Comparison of ENCODE assay signal across 12 cellular contexts in the genomic region with DNA sequence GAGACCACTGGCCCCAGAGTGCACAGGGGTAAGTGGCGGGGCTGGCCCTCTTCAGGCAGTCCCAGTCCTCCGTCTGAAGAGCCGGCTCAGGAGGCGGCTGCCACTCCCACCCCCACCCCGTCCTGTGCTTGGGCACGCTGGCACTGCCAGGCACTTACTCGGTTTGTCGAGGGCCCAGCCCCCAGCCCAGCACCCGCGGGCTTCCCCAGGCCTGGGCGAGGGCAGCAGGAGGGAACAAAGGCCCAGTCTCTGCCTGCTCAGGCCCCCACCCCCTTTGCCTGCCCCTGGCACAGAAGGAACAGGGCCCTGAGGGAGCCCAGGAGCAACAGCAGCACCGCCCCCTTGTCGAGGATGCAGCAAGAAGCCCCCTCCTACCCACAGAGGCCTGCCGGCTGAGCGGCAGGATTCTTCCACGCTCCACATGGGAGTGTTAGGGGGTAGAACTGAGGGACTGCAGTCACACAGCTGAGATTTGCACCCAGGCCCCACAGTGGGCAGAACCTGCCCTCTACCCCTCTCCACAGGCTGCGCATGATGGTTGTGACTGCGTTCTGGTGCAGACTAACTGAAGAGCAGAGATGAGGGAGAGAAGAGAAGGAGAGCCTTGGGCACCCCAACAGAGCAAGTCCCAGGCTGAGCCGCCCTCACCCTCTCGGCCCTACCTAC. TPM values are rescaled to one million over a fixed set of nuclear protein-coding genes. Genes with fewer than 3 reads are reported as not detected.
DNase-seq lines count a peak whose midpoint lies in the region; ATAC-seq and TF ChIP-seq lines count a peak whose summit lies in the region.
"Had no signal": no experiment of that assay in that cellular context is flagged by ENCODE, and none has a peak within 500 bp of the region (broad histone marks: within the 10 kb centered on the region; RNA-seq: fewer than 3 reads in every experiment).

No MANE protein-coding gene starts in this region.

- peak in 12 of 14 donors; percentile 49 to 94 (median 84) for DNase-seq in C1 segment of cervical spinal cord (lab: John Stamatoyannopoulos, UW)
- DNase-seq in amniotic epithelial cell (ENCODE audit: low read depth) = peak; percentile 43
- no peak for DNase-seq in heart right ventricle
- DNase-seq in putamen (ENCODE audit: low spot score) = peak; percentile 97
- DNase-seq in NCI-H2196 (lab: John Stamatoyannopoulos, UW; ENCODE audit: unreplicated experiment) = no peak
- DNase-seq: activated gamma-delta T cell, NCI-H446, nephron progenitor cell had no signal

- peaks cover 0 to 44% (median 31%) of the 10 kb centered on the region in 9 donors for H3K36me3 ChIP-seq in heart right ventricle

- peak in 5 of 8 donors; percentile 12 to 42 (median 27) for ATAC-seq in heart right ventricle
- ATAC-seq in GM18520 (IDR thresholded peaks at IDR 0.05; ENCODE audit: unreplicated experiment) = no peak
- ATAC-seq in HG03175 (IDR thresholded peaks at IDR 0.05; ENCODE audit: unreplicated experiment) = no peak
- ATAC-seq in GM21367 (IDR thresholded peaks at IDR 0.05; ENCODE audit: unreplicated experiment) = no peak

- H3K9me3 ChIP-seq in heart right ventricle = no peaks in the 10 kb centered on the region
- H3K9me3 ChIP-seq: HAP-1 had no signal

- intact Hi-C loops in heart right ventricle (cut with DNase I) = loop anchor here in 2 of 10 donors (5.0 kb wide), 2 partner anchors 35 to 40 kb away; no protein-coding TSS in a partner anchor

- peak overlapping the region in 9 of 10 donors; percentile 48 to 83 (median 71) for H3K27ac ChIP-seq in heart right ventricle

- no peaks in the 10 kb centered on the region for H3K27me3 ChIP-seq in heart right ventricle

- no peak overlapping the region for H3K4me3 ChIP-seq in heart right ventricle
- H3K4me3 ChIP-seq: HAP-1 had no signal

- 73 to 83% methylated on average over 20 of the region's 20 CpGs for WGBS in heart right ventricle, 2 donors

- H3K4me1 ChIP-seq in heart right ventricle = peaks cover 23 to 72% (median 66%) of the 10 kb centered on the region in 9 donors
- H3K4me1 ChIP-seq: HAP-1 had no signal

- TF ChIP-seq CTCF in heart right ventricle (IDR thresholded peaks at IDR 0.05) = no peak

RNA-seq across cellular contexts. Expression of gene DUSP7, which starts 8.9 kb away (rescaled TPM):
- total RNA-seq in heart right ventricle = 10 to 100 TPM; 11.3 to 29.7 (median 15.8) TPM
- 10 to 100 TPM; 10.4 to 19.2 TPM for polyA plus RNA-seq in heart right ventricle

RNA-seq across cellular contexts. Expression of gene RPL29, which starts 51.7 kb away (rescaled TPM):
- total RNA-seq in heart right ventricle = 100 to 1,000 TPM; 505 to 754 (median 626) TPM
- 1,000 to 10,000 TPM; 1,450 to 1,915 TPM for polyA plus RNA-seq in heart right ventricle

Comparison
In these comparisons a context has a peak if more than half of its experiments do, and no peak if none do; other contexts are left out.
1. DNase-seq: peak in C1 segment of cervical spinal cord (12 of 14), amniotic epithelial cell (single experiment) and putamen (single experiment); none in heart right ventricle (0 of 2) and NCI-H2196 (single experiment).
2. ATAC-seq: peak in heart right ventricle (5 of 8); none in GM18520 (single experiment), HG03175 (single experiment) and GM21367 (single experiment).